Comparison of ENCODE assay signal across 1 cellular context in the genomic region with DNA sequence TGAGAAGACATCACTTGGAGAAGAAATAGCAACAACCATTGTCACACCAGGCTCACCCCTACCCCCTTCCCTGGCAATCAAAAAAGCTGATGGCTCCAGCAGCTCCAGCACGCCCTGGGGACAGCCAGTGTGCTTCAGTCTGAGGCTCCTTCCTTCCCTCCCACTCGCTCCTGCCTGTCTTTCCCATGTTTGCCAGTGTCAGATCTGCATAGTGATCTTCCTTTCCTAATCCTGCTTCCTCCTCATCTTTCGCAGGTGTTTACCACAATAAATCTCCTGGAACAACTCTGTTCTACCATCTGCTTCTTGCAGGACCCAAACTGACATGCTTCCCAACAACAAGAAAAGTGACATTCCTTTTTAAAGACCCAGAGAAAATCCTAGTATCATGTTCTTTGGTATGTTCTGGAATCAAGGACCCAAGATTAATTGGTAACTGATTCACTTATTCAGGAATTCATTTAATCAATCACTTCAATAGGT.
TF ChIP-seq lines count a peak whose summit lies in the region.

No MANE protein-coding gene starts in this region.

TF ChIP-seq in K562, 482 proteins besides CTCF, POLR2A, EP300 and RAD21:
- TF ChIP-seq, protein P1, sequence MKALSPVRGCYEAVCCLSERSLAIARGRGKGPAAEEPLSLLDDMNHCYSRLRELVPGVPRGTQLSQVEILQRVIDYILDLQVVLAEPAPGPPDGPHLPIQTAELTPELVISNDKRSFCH (CRISPR knock-in tag; IDR thresholded peaks at IDR 0.05) = no peak
- TF ChIP-seq, protein P1 (tag; IDR thresholded peaks at IDR 0.05) = no peak
- TF ChIP-seq, protein P2, sequence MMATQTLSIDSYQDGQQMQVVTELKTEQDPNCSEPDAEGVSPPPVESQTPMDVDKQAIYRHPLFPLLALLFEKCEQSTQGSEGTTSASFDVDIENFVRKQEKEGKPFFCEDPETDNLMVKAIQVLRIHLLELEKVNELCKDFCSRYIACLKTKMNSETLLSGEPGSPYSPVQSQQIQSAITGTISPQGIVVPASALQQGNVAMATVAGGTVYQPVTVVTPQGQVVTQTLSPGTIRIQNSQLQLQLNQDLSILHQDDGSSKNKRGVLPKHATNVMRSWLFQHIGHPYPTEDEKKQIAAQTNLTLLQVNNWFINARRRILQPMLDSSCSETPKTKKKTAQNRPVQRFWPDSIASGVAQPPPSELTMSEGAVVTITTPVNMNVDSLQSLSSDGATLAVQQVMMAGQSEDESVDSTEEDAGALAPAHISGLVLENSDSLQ (IDR thresholded peaks at IDR 0.05) = no peak
- TF ChIP-seq ZBTB8A (IDR thresholded peaks at IDR 0.05; ENCODE audit: partially characterized antibody) (no peak), ETV1 (tag; conservative IDR thresholded peaks at IDR 0.05; ENCODE audit: low read depth) (no peak), LARP7 (IDR thresholded peaks at IDR 0.05) (no peak), ZNF589 (CRISPR knock-in tag; IDR thresholded peaks at IDR 0.05; ENCODE audit: low read depth) (0 out of 2 replicates have a peak, but pooled peaks have one; percentile 20), ATF1 (CRISPR knock-in tag; IDR thresholded peaks at IDR 0.05) (no peak), ATF1 (tag; IDR thresholded peaks at IDR 0.05) (no peak), SIX5 (IDR thresholded peaks at IDR 0.05; ENCODE audit: borderline replicate concordance in 1 of 2, insufficient read depth in 1 of 2, low read depth in 1 of 2, low read length in 2 of 2) (no peak), MEIS2 (IDR thresholded peaks at IDR 0.05; ENCODE audit: partially characterized antibody) (no peak), PCBP1 (IDR thresholded peaks at IDR 0.05; ENCODE audit: low read depth, low read length, poor library complexity, severe bottlenecking) (no peak), ZKSCAN8 (CRISPR knock-in tag; IDR thresholded peaks at IDR 0.05) (peak; percentile 14; the same call in 1 of the 2 replicates), ZNF764 (CRISPR knock-in tag; IDR thresholded peaks at IDR 0.05; ENCODE audit: low read depth) (no peak), SMAD4 (CRISPR knock-in tag; conservative IDR thresholded peaks at IDR 0.05) (0 out of 2 replicates have a peak, but pooled peaks have one; percentile 21), ZFX (CRISPR knock-in tag; IDR thresholded peaks at IDR 0.05) (no peak), ZNF76 (CRISPR knock-in tag; IDR thresholded peaks at IDR 0.05; ENCODE audit: borderline replicate concordance) (no peak), ZNF408 (CRISPR knock-in tag; IDR thresholded peaks at IDR 0.05; ENCODE audit: low read depth) (no peak), EGR1 (conservative IDR thresholded peaks at IDR 0.05) (no peak)
- TF ChIP-seq, protein P3, sequence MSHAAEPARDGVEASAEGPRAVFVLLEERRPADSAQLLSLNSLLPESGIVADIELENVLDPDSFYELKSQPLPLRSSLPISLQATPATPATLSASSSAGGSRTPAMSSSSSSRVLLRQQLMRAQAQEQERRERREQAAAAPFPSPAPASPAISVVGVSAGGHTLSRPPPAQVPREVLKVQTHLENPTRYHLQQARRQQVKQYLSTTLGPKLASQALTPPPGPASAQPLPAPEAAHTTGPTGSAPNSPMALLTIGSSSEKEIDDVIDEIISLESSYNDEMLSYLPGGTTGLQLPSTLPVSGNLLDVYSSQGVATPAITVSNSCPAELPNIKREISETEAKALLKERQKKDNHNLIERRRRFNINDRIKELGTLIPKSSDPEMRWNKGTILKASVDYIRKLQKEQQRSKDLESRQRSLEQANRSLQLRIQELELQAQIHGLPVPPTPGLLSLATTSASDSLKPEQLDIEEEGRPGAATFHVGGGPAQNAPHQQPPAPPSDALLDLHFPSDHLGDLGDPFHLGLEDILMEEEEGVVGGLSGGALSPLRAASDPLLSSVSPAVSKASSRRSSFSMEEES (CRISPR knock-in tag; IDR thresholded peaks at IDR 0.05) = no peak
- TF ChIP-seq, protein P4, sequence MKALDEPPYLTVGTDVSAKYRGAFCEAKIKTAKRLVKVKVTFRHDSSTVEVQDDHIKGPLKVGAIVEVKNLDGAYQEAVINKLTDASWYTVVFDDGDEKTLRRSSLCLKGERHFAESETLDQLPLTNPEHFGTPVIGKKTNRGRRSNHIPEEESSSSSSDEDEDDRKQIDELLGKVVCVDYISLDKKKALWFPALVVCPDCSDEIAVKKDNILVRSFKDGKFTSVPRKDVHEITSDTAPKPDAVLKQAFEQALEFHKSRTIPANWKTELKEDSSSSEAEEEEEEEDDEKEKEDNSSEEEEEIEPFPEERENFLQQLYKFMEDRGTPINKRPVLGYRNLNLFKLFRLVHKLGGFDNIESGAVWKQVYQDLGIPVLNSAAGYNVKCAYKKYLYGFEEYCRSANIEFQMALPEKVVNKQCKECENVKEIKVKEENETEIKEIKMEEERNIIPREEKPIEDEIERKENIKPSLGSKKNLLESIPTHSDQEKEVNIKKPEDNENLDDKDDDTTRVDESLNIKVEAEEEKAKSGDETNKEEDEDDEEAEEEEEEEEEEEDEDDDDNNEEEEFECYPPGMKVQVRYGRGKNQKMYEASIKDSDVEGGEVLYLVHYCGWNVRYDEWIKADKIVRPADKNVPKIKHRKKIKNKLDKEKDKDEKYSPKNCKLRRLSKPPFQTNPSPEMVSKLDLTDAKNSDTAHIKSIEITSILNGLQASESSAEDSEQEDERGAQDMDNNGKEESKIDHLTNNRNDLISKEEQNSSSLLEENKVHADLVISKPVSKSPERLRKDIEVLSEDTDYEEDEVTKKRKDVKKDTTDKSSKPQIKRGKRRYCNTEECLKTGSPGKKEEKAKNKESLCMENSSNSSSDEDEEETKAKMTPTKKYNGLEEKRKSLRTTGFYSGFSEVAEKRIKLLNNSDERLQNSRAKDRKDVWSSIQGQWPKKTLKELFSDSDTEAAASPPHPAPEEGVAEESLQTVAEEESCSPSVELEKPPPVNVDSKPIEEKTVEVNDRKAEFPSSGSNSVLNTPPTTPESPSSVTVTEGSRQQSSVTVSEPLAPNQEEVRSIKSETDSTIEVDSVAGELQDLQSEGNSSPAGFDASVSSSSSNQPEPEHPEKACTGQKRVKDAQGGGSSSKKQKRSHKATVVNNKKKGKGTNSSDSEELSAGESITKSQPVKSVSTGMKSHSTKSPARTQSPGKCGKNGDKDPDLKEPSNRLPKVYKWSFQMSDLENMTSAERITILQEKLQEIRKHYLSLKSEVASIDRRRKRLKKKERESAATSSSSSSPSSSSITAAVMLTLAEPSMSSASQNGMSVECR (CRISPR knock-in tag; IDR thresholded peaks at IDR 0.05) = no peak
- TF ChIP-seq, protein P5, sequence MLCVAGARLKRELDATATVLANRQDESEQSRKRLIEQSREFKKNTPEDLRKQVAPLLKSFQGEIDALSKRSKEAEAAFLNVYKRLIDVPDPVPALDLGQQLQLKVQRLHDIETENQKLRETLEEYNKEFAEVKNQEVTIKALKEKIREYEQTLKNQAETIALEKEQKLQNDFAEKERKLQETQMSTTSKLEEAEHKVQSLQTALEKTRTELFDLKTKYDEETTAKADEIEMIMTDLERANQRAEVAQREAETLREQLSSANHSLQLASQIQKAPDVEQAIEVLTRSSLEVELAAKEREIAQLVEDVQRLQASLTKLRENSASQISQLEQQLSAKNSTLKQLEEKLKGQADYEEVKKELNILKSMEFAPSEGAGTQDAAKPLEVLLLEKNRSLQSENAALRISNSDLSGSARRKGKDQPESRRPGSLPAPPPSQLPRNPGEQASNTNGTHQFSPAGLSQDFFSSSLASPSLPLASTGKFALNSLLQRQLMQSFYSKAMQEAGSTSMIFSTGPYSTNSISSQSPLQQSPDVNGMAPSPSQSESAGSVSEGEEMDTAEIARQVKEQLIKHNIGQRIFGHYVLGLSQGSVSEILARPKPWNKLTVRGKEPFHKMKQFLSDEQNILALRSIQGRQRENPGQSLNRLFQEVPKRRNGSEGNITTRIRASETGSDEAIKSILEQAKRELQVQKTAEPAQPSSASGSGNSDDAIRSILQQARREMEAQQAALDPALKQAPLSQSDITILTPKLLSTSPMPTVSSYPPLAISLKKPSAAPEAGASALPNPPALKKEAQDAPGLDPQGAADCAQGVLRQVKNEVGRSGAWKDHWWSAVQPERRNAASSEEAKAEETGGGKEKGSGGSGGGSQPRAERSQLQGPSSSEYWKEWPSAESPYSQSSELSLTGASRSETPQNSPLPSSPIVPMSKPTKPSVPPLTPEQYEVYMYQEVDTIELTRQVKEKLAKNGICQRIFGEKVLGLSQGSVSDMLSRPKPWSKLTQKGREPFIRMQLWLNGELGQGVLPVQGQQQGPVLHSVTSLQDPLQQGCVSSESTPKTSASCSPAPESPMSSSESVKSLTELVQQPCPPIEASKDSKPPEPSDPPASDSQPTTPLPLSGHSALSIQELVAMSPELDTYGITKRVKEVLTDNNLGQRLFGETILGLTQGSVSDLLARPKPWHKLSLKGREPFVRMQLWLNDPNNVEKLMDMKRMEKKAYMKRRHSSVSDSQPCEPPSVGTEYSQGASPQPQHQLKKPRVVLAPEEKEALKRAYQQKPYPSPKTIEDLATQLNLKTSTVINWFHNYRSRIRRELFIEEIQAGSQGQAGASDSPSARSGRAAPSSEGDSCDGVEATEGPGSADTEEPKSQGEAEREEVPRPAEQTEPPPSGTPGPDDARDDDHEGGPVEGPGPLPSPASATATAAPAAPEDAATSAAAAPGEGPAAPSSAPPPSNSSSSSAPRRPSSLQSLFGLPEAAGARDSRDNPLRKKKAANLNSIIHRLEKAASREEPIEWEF (CRISPR knock-in tag; IDR thresholded peaks at IDR 0.05) = no peak
- TF ChIP-seq, protein P6, sequence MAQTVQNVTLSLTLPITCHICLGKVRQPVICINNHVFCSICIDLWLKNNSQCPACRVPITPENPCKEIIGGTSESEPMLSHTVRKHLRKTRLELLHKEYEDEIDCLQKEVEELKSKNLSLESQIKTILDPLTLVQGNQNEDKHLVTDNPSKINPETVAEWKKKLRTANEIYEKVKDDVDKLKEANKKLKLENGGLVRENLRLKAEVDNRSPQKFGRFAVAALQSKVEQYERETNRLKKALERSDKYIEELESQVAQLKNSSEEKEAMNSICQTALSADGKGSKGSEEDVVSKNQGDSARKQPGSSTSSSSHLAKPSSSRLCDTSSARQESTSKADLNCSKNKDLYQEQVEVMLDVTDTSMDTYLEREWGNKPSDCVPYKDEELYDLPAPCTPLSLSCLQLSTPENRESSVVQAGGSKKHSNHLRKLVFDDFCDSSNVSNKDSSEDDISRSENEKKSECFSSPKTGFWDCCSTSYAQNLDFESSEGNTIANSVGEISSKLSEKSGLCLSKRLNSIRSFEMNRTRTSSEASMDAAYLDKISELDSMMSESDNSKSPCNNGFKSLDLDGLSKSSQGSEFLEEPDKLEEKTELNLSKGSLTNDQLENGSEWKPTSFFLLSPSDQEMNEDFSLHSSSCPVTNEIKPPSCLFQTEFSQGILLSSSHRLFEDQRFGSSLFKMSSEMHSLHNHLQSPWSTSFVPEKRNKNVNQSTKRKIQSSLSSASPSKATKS (CRISPR knock-in tag; IDR thresholded peaks at IDR 0.05) = no peak
- TF ChIP-seq, protein P7, sequence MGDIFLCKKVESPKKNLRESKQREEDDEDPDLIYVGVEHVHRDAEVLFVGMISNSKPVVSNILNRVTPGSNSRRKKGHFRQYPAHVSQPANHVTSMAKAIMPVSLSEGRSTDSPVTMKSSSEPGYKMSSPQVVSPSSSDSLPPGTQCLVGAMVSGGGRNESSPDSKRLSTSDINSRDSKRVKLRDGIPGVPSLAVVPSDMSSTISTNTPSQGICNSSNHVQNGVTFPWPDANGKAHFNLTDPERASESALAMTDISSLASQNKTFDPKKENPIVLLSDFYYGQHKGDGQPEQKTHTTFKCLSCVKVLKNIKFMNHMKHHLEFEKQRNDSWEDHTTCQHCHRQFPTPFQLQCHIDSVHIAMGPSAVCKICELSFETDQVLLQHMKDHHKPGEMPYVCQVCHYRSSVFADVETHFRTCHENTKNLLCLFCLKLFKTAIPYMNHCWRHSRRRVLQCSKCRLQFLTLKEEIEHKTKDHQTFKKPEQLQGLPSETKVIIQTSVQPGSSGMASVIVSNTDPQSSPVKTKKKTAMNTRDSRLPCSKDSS (IDR thresholded peaks at IDR 0.05; ENCODE audit: low read depth, partially characterized antibody) = no peak
- TF ChIP-seq, protein P8, sequence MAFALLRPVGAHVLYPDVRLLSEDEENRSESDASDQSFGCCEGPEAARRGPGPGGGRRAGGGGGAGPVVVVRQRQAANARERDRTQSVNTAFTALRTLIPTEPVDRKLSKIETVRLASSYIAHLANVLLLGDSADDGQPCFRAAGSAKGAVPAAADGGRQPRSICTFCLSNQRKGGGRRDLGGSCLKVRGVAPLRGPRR (CRISPR knock-in tag; IDR thresholded peaks at IDR 0.05) = no peak
- TF ChIP-seq, protein P9, sequence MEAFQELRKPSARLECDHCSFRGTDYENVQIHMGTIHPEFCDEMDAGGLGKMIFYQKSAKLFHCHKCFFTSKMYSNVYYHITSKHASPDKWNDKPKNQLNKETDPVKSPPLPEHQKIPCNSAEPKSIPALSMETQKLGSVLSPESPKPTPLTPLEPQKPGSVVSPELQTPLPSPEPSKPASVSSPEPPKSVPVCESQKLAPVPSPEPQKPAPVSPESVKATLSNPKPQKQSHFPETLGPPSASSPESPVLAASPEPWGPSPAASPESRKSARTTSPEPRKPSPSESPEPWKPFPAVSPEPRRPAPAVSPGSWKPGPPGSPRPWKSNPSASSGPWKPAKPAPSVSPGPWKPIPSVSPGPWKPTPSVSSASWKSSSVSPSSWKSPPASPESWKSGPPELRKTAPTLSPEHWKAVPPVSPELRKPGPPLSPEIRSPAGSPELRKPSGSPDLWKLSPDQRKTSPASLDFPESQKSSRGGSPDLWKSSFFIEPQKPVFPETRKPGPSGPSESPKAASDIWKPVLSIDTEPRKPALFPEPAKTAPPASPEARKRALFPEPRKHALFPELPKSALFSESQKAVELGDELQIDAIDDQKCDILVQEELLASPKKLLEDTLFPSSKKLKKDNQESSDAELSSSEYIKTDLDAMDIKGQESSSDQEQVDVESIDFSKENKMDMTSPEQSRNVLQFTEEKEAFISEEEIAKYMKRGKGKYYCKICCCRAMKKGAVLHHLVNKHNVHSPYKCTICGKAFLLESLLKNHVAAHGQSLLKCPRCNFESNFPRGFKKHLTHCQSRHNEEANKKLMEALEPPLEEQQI (IDR thresholded peaks at IDR 0.05) = no peak
TF ChIP-seq in K562: peak in this region for 3.
